Comparison of ENCODE assay signal across 12 cellular contexts in the genomic region with DNA sequence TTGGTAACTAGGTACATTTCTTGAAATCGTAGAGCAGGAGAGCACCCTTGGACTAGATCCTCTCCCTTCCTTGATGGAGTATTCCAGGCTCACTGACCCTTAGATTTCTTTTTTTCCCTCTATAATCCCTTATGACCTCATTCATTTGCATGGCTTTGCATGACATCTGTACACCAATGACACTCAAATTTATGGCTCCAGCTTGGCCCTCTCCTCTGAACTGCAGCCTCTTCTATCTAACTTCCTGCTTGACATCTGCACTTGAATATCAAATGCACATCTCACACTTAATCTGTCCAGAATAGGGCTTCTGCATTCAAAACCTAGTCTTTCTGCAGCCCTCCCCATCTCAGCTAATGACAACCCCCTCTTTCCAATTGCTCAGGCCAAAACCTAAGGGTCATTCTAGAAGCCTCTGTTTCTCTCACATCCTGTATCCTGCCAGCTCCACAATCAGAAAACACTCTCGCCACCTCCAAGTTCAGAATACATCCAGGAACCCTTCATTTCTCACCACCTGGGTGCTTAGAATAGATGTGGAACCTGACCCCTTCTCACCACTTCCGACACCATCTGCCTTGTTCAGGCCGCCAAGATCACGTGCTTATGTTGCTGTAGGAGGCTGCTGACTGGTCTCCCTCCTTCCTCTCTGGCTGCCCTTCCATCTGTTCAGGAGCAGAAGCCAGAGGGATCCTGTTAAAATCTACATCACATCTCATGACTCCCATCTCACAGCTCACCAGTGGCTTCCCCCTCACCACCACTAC.
DNase-seq lines count a peak whose midpoint lies in the region; ATAC-seq lines count a peak whose summit lies in the region.
"Had no signal": no experiment of that assay in that cellular context is flagged by ENCODE, and none has a peak within 500 bp of the region (broad histone marks: within the 10 kb centered on the region; RNA-seq: fewer than 3 reads in every experiment).

No MANE protein-coding gene starts in this region.

- H3K27ac ChIP-seq in SJCRH30 = no peak overlapping the region
- H3K27ac ChIP-seq: breast epithelium, GM23248 had no signal

- no peaks in the 10 kb centered on the region for H3K36me3 ChIP-seq in SJCRH30
- H3K36me3 ChIP-seq: breast epithelium had no signal

- ATAC-seq in GM19463 (IDR thresholded peaks at IDR 0.05; ENCODE audit: unreplicated experiment) = peak; percentile 84
- ATAC-seq in HG03175 (IDR thresholded peaks at IDR 0.05; ENCODE audit: unreplicated experiment) = peak; percentile 83
- ATAC-seq: left lobe of liver had no signal

- DNase-seq in DMS153 (lab: John Stamatoyannopoulos, UW) (peak; percentile 72), NCI-H510A treated with DMSO at 0.1 percent for 48 hours (lab: John Stamatoyannopoulos, UW) (peak; percentile 95), GM19238 (ENCODE audit: insufficient read length, low spot score) (no peak), SJCRH30 (no peak), hepatic stellate cell (ENCODE audit: low spot score) (no peak), NOMO-1 treated with DMSO at 0.1 percent for 48 hours (lab: John Stamatoyannopoulos, UW; ENCODE audit: unreplicated experiment) (no peak)
- DNase-seq: activated T-cell treated with anti-CD3 and anti-CD28 coated beads for 4 hours, GM23248 had no signal

- no peaks in the 10 kb centered on the region for H3K27me3 ChIP-seq in SJCRH30
- H3K27me3 ChIP-seq: breast epithelium had no signal

- H3K4me3 ChIP-seq in SJCRH30 = no peak overlapping the region
- H3K4me3 ChIP-seq: breast epithelium, GM23248 had no signal

- H3K9me3 ChIP-seq in SJCRH30 (replicated peaks) = no peaks in the 10 kb centered on the region
- H3K9me3 ChIP-seq: breast epithelium had no signal

- H3K4me1 ChIP-seq in SJCRH30 = no peaks in the 10 kb centered on the region
- H3K4me1 ChIP-seq: breast epithelium had no signal

Comparison
In these comparisons a context has a peak if more than half of its experiments do, and no peak if none do; other contexts are left out.
1. DNase-seq: peak in DMS153 (single experiment) and NCI-H510A treated with DMSO at 0.1 percent for 48 hours (single experiment); none in GM19238 (single experiment), SJCRH30 (0 of 2), hepatic stellate cell (single experiment) and NOMO-1 treated with DMSO at 0.1 percent for 48 hours (single experiment).